1 cellular context compared by ENCODE assay signal in the genomic region with DNA sequence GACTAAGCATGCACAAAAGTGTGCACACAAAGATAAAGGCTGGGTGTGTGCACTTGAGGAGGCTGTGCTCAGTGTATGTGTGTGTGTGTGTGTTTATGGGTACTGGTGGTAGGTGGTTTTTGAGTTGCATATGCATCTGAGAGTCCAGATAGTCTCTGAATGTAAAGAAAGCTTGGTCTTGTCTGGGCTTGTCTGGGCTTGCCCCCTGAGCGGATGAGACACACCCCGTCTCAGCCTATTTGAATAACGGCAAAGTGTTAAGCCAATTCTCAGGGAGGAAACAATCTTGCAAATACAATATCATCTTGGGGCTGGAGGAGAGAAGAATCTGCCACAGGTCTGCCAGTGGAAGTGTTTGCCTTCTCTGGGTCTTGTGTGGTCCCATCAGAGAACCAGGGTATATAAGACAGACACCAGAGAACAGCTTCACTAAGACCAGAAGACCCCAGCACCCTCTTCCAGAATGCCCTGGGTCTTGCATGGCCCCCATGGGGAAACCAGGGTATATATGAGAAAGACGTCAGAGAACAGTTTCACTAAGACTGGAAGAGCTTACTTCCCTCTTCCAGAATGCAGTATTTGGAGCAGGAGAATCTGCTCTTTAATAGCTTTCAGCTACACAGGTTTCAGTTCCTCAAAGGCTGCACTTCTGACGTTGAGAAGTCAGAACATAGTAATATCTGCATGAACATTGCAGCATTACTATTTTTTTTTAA.
TF ChIP-seq lines count a peak whose summit lies in the region.

No MANE protein-coding gene starts in this region.

TF ChIP-seq in GM12878, 131 proteins besides CTCF, POLR2A, EP300 and RAD21 (continued from another document):
- TF ChIP-seq CBFB (IDR thresholded peaks at IDR 0.05; ENCODE audit: low read depth) (peak; percentile 71; the same call in 1 of the 2 replicates), ASH2L (IDR thresholded peaks at IDR 0.05; ENCODE audit: borderline replicate concordance, low read depth) (peak; percentile 89; the same call in 1 of the 2 replicates), HSF1 (IDR thresholded peaks at IDR 0.05; ENCODE audit: low read depth, low read length) (no peak), CHD4 (IDR thresholded peaks at IDR 0.05) (no peak), ZNF207 (IDR thresholded peaks at IDR 0.05; ENCODE audit: borderline replicate concordance) (peak; percentile 85; the same call in 1 of the 2 replicates), JUND (IDR thresholded peaks at IDR 0.05; ENCODE audit: low read depth, low read length) (no peak), MXI1 (IDR thresholded peaks at IDR 0.05; ENCODE audit: low read depth, low read length) (peak; percentile 36; the same call in 1 of the 2 replicates), USF1 (IDR thresholded peaks at IDR 0.05; ENCODE audit: borderline replicate concordance, extremely low read length, insufficient read depth, low read depth, low read length) (no peak), CHD2 (IDR thresholded peaks at IDR 0.05; ENCODE audit: borderline replicate concordance, low read depth, low read length) (peak; percentile 71), BRCA1 (IDR thresholded peaks at IDR 0.05; ENCODE audit: low read depth, low read length) (no peak), MTA2 (IDR thresholded peaks at IDR 0.05; ENCODE audit: low read depth) (peak; percentile 93), BCL11A (IDR thresholded peaks at IDR 0.05; ENCODE audit: low read depth, low read length) (peak; percentile 93), HCFC1 (IDR thresholded peaks at IDR 0.05; ENCODE audit: low read length) (no peak), ATF7 (IDR thresholded peaks at IDR 0.05; ENCODE audit: low read depth) (peak; percentile 91), POLR2AphosphoS2 (IDR thresholded peaks at IDR 0.05; ENCODE audit: low read depth, low read length) (0 out of 2 replicates have a peak, but pooled peaks have one; percentile 8), TCF3 (IDR thresholded peaks at IDR 0.05; ENCODE audit: borderline replicate concordance, insufficient read depth, low read depth, low read length) (peak; percentile 72; the same call in 1 of the 2 replicates), NFYA (IDR thresholded peaks at IDR 0.05; ENCODE audit: borderline replicate concordance, low read depth, low read length) (no peak), SMAD5 (IDR thresholded peaks at IDR 0.05; ENCODE audit: low read depth) (no peak; the same call in 1 of the 2 replicates)
